ENCODE assay signal across 13 cellular contexts in genomic region chr22:37569009-37569920, GRCh38. TPM values are rescaled to one million over a fixed set of nuclear protein-coding genes. Genes with fewer than 3 reads are reported as not detected.
A peak's percentile ranks its signal among the peaks of the same experiment; 100 is the strongest.
DNase-seq lines count a peak whose midpoint lies in the region; ATAC-seq, FAIRE-seq and TF ChIP-seq lines count a peak whose summit lies in the region.
"Had no signal": no experiment of that assay in that cellular context is flagged by ENCODE, and none has a peak within 500 bp of the region (broad histone marks: within the 10 kb centered on the region; RNA-seq: fewer than 3 reads in every experiment).

No MANE protein-coding gene starts in this region.

- H3K27me3 ChIP-seq in PC-3 (ENCODE audit: low read length) = no peaks in the 10 kb centered on the region
- H3K27me3 ChIP-seq in mucosa of rectum (ENCODE audit: control insufficient read depth in 2 of 2, insufficient read depth in 2 of 2, low read length in 2 of 2) = no peaks in the 10 kb centered on the region
- H3K27me3 ChIP-seq: SJCRH30 had no signal

- 33% methylated on average over 19 of the region's 21 CpGs for WGBS in A549 (ENCODE audit: missing lambda C conversion rate)

- intact Hi-C loops in PC-3 (cut with micrococcal nuclease) = no loop called here
- intact Hi-C loops in head of caudate nucleus (cut with DNase I) = no loop called here

- peaks cover 25% of the 10 kb centered on the region for H3K79me2 ChIP-seq in PC-3 (ENCODE audit: low read length)

- H3K9ac ChIP-seq in PC-3 (ENCODE audit: low read length) (no peak overlapping the region), mucosa of rectum (ENCODE audit: low read depth in 1 of 2, low read length in 2 of 2) (peak overlapping the region; percentile 59 to 75)

- peaks cover 7% of the 10 kb centered on the region for H3K36me3 ChIP-seq in PC-3 (ENCODE audit: low read depth, low read length)
- H3K36me3 ChIP-seq in mucosa of rectum (ENCODE audit: control insufficient read depth in 2 of 2, insufficient read depth in 2 of 2, low read length in 2 of 2) = peaks cover 16 to 19% of the 10 kb centered on the region in 2 donors

- ATAC-seq in A549 = peak; percentile 7 to 12; a peak in 2 of 6 replicates
- no peak for ATAC-seq in PC-3

- H3K9me3 ChIP-seq in A549 (no peaks in the 10 kb centered on the region), PC-3 (ENCODE audit: low read length) (no peaks in the 10 kb centered on the region), mucosa of rectum (ENCODE audit: control insufficient read depth in 2 of 2, low read length in 2 of 2) (no peaks in the 10 kb centered on the region)
- H3K9me3 ChIP-seq: SJCRH30 had no signal

- no peak overlapping the region for H2AFZ ChIP-seq in PC-3 (ENCODE audit: low read length)

- BruUV-seq in PC-3 (replicated peaks; lab: Mats Ljungman, UMichigan) = TSS peak; percentile 21

- H3K4me1 ChIP-seq in A549 (peaks cover 42% of the 10 kb centered on the region), PC-3 (ENCODE audit: insufficient read depth, low read length) (peaks cover 29% of the 10 kb centered on the region), mucosa of rectum (ENCODE audit: control insufficient read depth in 2 of 2, insufficient read depth in 2 of 2, low read length in 2 of 2) (peaks cover 53 to 64% of the 10 kb centered on the region in 2 donors)
- H3K4me1 ChIP-seq: SJCRH30 had no signal

- TF ChIP-seq POLR2A in A549 (IDR thresholded peaks at IDR 0.05; ENCODE audit: low read length) = no peak
- TF ChIP-seq POLR2A in H54 (IDR thresholded peaks at IDR 0.05; ENCODE audit: low read depth, low read length) = no peak

- peaks cover 8% of the 10 kb centered on the region for H4K20me1 ChIP-seq in PC-3 (ENCODE audit: low read length)

- no peaks in the 10 kb centered on the region for H3K9me2 ChIP-seq in PC-3 (replicated peaks; ENCODE audit: low read length)

- H3K4me3 ChIP-seq in A549 (no peak overlapping the region), PC-3 (ENCODE audit: low read length) (no peak overlapping the region), mucosa of rectum (ENCODE audit: low read length in 2 of 2) (peak overlapping the region; percentile 43 to 48)
- H3K4me3 ChIP-seq: SJCRH30 had no signal

- TF ChIP-seq EP300 in A549 (IDR thresholded peaks at IDR 0.05) = no peak

- H3K4me2 ChIP-seq in A549 = peak overlapping the region; percentile 64
- H3K4me2 ChIP-seq in PC-3 (ENCODE audit: low read length) = peak overlapping the region; percentile 16; the same call in 1 of the 2 replicates

- POLR2A ChIA-PET in A549 (lab: Yijun Ruan, JAX) = no interaction called here
- POLR2A ChIA-PET in PC-3 (lab: Charles Lee; ENCODE audit: unreplicated experiment) = no interaction called here

- H3K27ac ChIP-seq in A549 (peak overlapping the region; percentile 20 to 79; a peak in 4 of 6 replicates), PC-3 (ENCODE audit: low read length) (no peak overlapping the region), mucosa of rectum (ENCODE audit: low read depth in 2 of 2, low read length in 2 of 2) (peak overlapping the region; percentile 97)
- H3K27ac ChIP-seq: SJCRH30 had no signal

- FAIRE-seq in A549 (lab: Jason Lieb, UNC) = no peak
- no peak for FAIRE-seq in H54 (lab: Jason Lieb, UNC)
- FAIRE-seq: G401.6 had no signal

- no peak for DNase-seq in A549 (ENCODE audit: low read depth in 1 of 2, low spot score in 1 of 2)
- no peak for DNase-seq in PC-3
- peak; percentile 72 to 95 (median 90) for DNase-seq in head of caudate nucleus
- DNase-seq in SKM-1 treated with dmso at 0.1 percent for 144 hours (lab: John Stamatoyannopoulos, UW; ENCODE audit: unreplicated experiment) = no peak
- DNase-seq in NOMO-1 (lab: John Stamatoyannopoulos, UW; ENCODE audit: unreplicated experiment in 2 of 2) = no peak
- no peak for DNase-seq in DMS 273 treated with DMSO at 0.1 percent for 48 hours (lab: John Stamatoyannopoulos, UW)
- no peak for DNase-seq in H54 (ENCODE audit: insufficient read length, low spot score)
- DNase-seq: activated effector memory CD4-positive, alpha-beta T cell treated with Interleukin-2 at 50 U/mL for 16 hours; SJCRH30 had no signal

- CTCF ChIA-PET in A549 (lab: Yijun Ruan, JAX) (interaction anchor here (1.3 to 18.5 kb wide), 9 partner anchors 10 to 251 kb away, joined by 3 to 771 read pairs (median 36); partner anchors contain the start of gene LGALS2), PC-3 (lab: Charles Lee) (interaction anchor here (0.6 to 1.5 kb wide), 2 partner anchors 23 to 521 kb away, joined by 3 to 16 read pairs; no protein-coding TSS in a partner anchor)

- no peak for TF ChIP-seq RAD21 in A549 (conservative IDR thresholded peaks at IDR 0.05 in 1 of 2, IDR thresholded peaks at IDR 0.05 in 1 of 2)

- no peak for TF ChIP-seq CTCF in A549 (IDR thresholded peaks at IDR 0.05)
- no peak for TF ChIP-seq CTCF in PC-3 (conservative IDR thresholded peaks at IDR 0.05; ENCODE audit: low read depth, low read length)

- no peaks in the 10 kb centered on the region for H3F3A ChIP-seq in PC-3 (ENCODE audit: low read length, unreplicated experiment)

TF ChIP-seq in A549, 52 proteins besides CTCF, POLR2A, EP300 and RAD21:
- TF ChIP-seq, protein P1, sequence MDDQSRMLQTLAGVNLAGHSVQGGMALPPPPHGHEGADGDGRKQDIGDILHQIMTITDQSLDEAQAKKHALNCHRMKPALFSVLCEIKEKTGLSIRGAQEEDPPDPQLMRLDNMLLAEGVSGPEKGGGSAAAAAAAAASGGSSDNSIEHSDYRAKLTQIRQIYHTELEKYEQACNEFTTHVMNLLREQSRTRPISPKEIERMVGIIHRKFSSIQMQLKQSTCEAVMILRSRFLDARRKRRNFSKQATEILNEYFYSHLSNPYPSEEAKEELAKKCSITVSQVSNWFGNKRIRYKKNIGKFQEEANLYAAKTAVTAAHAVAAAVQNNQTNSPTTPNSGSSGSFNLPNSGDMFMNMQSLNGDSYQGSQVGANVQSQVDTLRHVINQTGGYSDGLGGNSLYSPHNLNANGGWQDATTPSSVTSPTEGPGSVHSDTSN (IDR thresholded peaks at IDR 0.05) = no peak; the same call in 1 of the 2 replicates
- TF ChIP-seq RARB (CRISPR knock-in tag; IDR thresholded peaks at IDR 0.05) (no peak), JUN (IDR thresholded peaks at IDR 0.05) (peak in 1 of 2 experiments; percentile 39; a peak in 1 of 5 replicates), NFE2L2 (conservative IDR thresholded peaks at IDR 0.05; ENCODE audit: low read length) (no peak), CBX8 (IDR thresholded peaks at IDR 0.05) (no peak)

RNA-seq across cellular contexts. Expression of gene CDC42EP1, which starts 9.0 kb away (rescaled TPM):
- 12.2 and 16.0 TPM in 2 replicates for polyA plus RNA-seq in A549 (2011; rRNA removed)
- polyA plus RNA-seq in A549 (2012; cell fraction: cytosol; rRNA removed) = 23.4 and 33.7 TPM in 2 replicates
- 21.3 and 29.9 TPM in 2 replicates for polyA plus RNA-seq in A549 (2012; cell fraction: nucleus; rRNA removed)
- polyA plus RNA-seq in A549 (2017; fragmentation: RNase III; extraction: RNeasy Plus Mini Kit Qiagen cat#74134 plus additional on column Dnase treatment) = 20.2 to 21.5 TPM (median 20.3 TPM) in 3 replicates
- polyA minus RNA-seq in A549 (2011; rRNA and poly(A)+ RNA removed) = 9.8 and 15.0 TPM in 2 replicates
- 43.9 and 47.4 TPM in 2 replicates for total RNA-seq in PC-3 (2014; rRNA removed)

RNA-seq across cellular contexts. Expression of gene LGALS2, which starts 10.6 kb away (rescaled TPM):
- polyA plus RNA-seq in A549 (2011; rRNA removed) (1.1 and 2.0 TPM in 2 replicates), A549 (2017; fragmentation: RNase III; extraction: RNeasy Plus Mini Kit Qiagen cat#74134 plus additional on column Dnase treatment) (0.45 to 0.75 TPM (median 0.63 TPM) in 3 replicates)
- polyA plus RNA-seq in A549 (2012; cell fraction: cytosol; rRNA removed) = 0.22 and 0.39 TPM in 2 replicates
- polyA plus RNA-seq in A549 (2012; cell fraction: nucleus; rRNA removed) = 0.14 TPM in 1 of 2 replicates, not detected in the other
- not detected in 2 replicates for polyA minus RNA-seq in A549 (2011; rRNA and poly(A)+ RNA removed)
- total RNA-seq in PC-3 (2014; rRNA removed) = not detected in 2 replicates
- total RNA-seq: LHCN-M2, pulmonary artery endothelial cell, SJCRH30 had no signal

RNA-seq across cellular contexts. Expression of gene GGA1, which starts 39.4 kb away (rescaled TPM):
- polyA plus RNA-seq in A549 (2011; rRNA removed) (20.5 and 22.0 TPM in 2 replicates), A549 (2017; fragmentation: RNase III; extraction: RNeasy Plus Mini Kit Qiagen cat#74134 plus additional on column Dnase treatment) (23.5 to 28.4 TPM (median 26.1 TPM) in 3 replicates)
- 25.4 and 29.6 TPM in 2 replicates for polyA plus RNA-seq in A549 (2012; cell fraction: cytosol; rRNA removed)
- polyA plus RNA-seq in A549 (2012; cell fraction: nucleus; rRNA removed) = 116 and 166 TPM in 2 replicates
- polyA minus RNA-seq in A549 (2011; rRNA and poly(A)+ RNA removed) = 18.1 and 19.4 TPM in 2 replicates
- 49.1 and 55.7 TPM in 2 replicates for total RNA-seq in PC-3 (2014; rRNA removed)

RNA-seq across cellular contexts. Expression of gene CARD10, which starts 50.0 kb away (rescaled TPM):
- 8.3 and 11.1 TPM in 2 replicates for polyA plus RNA-seq in A549 (2011; rRNA removed)
- 16.0 and 23.0 TPM in 2 replicates for polyA plus RNA-seq in A549 (2012; cell fraction: cytosol; rRNA removed)
- 52.8 and 67.1 TPM in 2 replicates for polyA plus RNA-seq in A549 (2012; cell fraction: nucleus; rRNA removed)
- 14.1 to 16.1 TPM (median 15.3 TPM) in 3 replicates for polyA plus RNA-seq in A549 (2017; fragmentation: RNase III; extraction: RNeasy Plus Mini Kit Qiagen cat#74134 plus additional on column Dnase treatment)
- polyA minus RNA-seq in A549 (2011; rRNA and poly(A)+ RNA removed) = 12.5 and 17.6 TPM in 2 replicates
- total RNA-seq in PC-3 (2014; rRNA removed) = 20.7 and 26.3 TPM in 2 replicates

Comparison
In these comparisons a context has a peak if more than half of its experiments do, and no peak if none do; other contexts are left out.
1. DNase-seq: peak in head of caudate nucleus (42 of 42); none in A549 (0 of 2), PC-3 (single experiment), SKM-1 treated with dmso at 0.1 percent for 144 hours (single experiment), NOMO-1 (0 of 2), DMS 273 treated with DMSO at 0.1 percent for 48 hours (single experiment) and H54 (single experiment).
2. H3K4me3 ChIP-seq: peak in mucosa of rectum (2 of 2); none in A549 (single experiment) and PC-3 (single experiment).